In the genomic region with DNA sequence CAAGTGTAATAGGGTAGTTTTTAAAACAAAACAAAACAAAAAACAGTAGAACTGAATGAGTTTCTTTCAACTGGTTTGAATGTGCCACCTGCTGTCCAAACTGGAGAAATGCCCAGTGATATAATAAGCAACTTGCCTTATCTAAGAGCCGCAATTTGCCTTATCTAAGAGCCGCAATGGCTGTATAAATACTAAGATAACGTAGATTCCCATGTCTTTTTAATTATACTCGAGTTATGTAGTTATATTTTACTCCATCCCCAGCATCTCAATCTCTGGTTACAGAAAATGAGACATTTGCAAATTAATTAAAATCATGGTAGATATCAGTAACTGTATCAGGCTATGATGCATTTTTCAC, we compare ENCODE assay signal across 8 cellular contexts.
A peak's percentile ranks its signal among the peaks of the same experiment; 100 is the strongest.
DNase-seq lines count a peak whose midpoint lies in the region; ATAC-seq, FAIRE-seq and TF ChIP-seq lines count a peak whose summit lies in the region.

No MANE protein-coding gene starts in this region.

- FAIRE-seq in G401.6 (lab: Jason Lieb, UNC): peak; percentile 69

- no peaks in the 10 kb centered on the region for H3K27me3 ChIP-seq in brain microvascular endothelial cell (replicated peaks)
- H3K27me3 ChIP-seq in right lobe of liver: no peaks in the 10 kb centered on the region

- intact Hi-C loops in right lobe of liver (cut with DNase I): no loop called here

- in situ Hi-C loops in brain microvascular endothelial cell (cut with HindIII; ENCODE audit: low pct_ligation_motif_present, low sequenced_read_pairs): no loop called here

- peak; percentile 74 for DNase-seq in A172 (ENCODE audit: low spot score)
- DNase-seq in NCI-H2171 treated with DMSO at 0.1 percent for 48 hours (lab: John Stamatoyannopoulos, UW): peak; percentile 49
- peak; percentile 39 for DNase-seq in brain microvascular endothelial cell
- DNase-seq in right lobe of liver: no peak

- H3K27ac ChIP-seq in brain microvascular endothelial cell: no peak overlapping the region
- no peak overlapping the region for H3K27ac ChIP-seq in right lobe of liver

- peaks cover 2% of the 10 kb centered on the region for H3K36me3 ChIP-seq in brain microvascular endothelial cell (replicated peaks)
- no peaks in the 10 kb centered on the region for H3K36me3 ChIP-seq in right lobe of liver

- H3K4me3 ChIP-seq in brain microvascular endothelial cell (ENCODE audit: low read depth, low read length): no peak overlapping the region
- no peak overlapping the region for H3K4me3 ChIP-seq in right lobe of liver

- no peak for TF ChIP-seq POLR2A in right lobe of liver (IDR thresholded peaks at IDR 0.05)

- no peaks in the 10 kb centered on the region for H3K9me3 ChIP-seq in right lobe of liver

- WGBS in right lobe of liver (ENCODE audit: insufficient coverage, low coverage, low lambda C conversion rate, missing lambda C conversion rate): 4% methylated on average over 4 of the region's 4 CpGs

- TF ChIP-seq CTCF in brain microvascular endothelial cell (IDR thresholded peaks at IDR 0.05; ENCODE audit: low read depth, low read length, missing control alignments) (peak; percentile 69), right lobe of liver (IDR thresholded peaks at IDR 0.05) (peak; percentile 66 to 77 (median 72))

- peaks cover 0 to under 1% (median 0%) of the 10 kb centered on the region in 4 donors for H3K4me1 ChIP-seq in right lobe of liver

- ATAC-seq in right lobe of liver (peak; percentile 75 to 88 (median 82)), GM18873 (IDR thresholded peaks at IDR 0.05; ENCODE audit: low FRiP score, unreplicated experiment) (no peak), HG02981 (IDR thresholded peaks at IDR 0.05; ENCODE audit: unreplicated experiment) (no peak)
- no peak for ATAC-seq in activated CD4-positive, CD25-positive, alpha-beta regulatory T cell treated with anti-CD3 and anti-CD28 coated beads, Interleukin-2, amount 50 U/mL, for 24 hours

Comparison
In these comparisons a context has a peak if more than half of its experiments do, and no peak if none do; other contexts are left out.
1. DNase-seq: peak in A172 (single experiment), NCI-H2171 treated with DMSO at 0.1 percent for 48 hours (single experiment) and brain microvascular endothelial cell (single experiment); none in right lobe of liver (0 of 3).
2. ATAC-seq: peak in right lobe of liver (4 of 4); none in GM18873 (single experiment), HG02981 (single experiment) and activated CD4-positive, CD25-positive, alpha-beta regulatory T cell treated with anti-CD3 and anti-CD28 coated beads, Interleukin-2, amount 50 U/mL, for 24 hours (0 of 2).